In the genomic region with DNA sequence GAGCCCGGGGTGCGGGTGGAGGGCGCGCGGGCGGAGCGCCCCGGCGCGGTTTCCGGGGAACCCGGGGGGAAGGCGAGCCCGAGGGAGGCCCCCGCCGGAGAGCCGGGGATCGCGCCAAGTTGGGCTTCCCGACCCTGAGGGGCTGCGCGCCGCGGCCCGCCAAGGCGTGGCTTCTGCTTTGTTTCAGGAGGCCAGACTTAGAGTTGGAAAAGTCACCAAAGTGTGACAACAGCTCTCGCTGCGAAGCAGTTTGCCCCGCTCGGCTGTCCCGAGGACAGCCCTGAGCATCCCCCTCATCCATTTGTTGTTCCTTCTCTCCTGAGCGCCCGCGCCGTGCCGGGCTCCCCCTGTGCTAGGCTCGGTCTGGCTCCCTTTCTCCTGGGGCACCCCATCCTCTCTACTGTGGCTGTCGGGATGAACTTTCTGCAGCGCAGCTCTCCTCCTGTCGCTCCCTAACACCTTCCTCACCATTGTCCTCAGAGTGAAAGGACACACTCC, we compare ENCODE assay signal across 8 cellular contexts. TPM values are rescaled to one million over a fixed set of nuclear protein-coding genes. Genes with fewer than 3 reads are reported as not detected.
A peak's percentile ranks its signal among the peaks of the same experiment; 100 is the strongest.
DNase-seq lines count a peak whose midpoint lies in the region; ATAC-seq, FAIRE-seq and TF ChIP-seq lines count a peak whose summit lies in the region.

No MANE protein-coding gene starts in this region.

- in situ Hi-C loops in GM23248 (cut with MboI): no loop called here

- peaks cover 38 to 58% (median 55%) of the 10 kb centered on the region in 3 donors for H3K4me1 Mint-ChIP-seq in naive B cell

- H3K27me3 ChIP-seq in GM23248 (replicated peaks; ENCODE audit: insufficient read depth): no peaks in the 10 kb centered on the region
- peaks cover 24% of the 10 kb centered on the region for H3K27me3 ChIP-seq in NT2/D1 (ENCODE audit: insufficient read depth, insufficient read length)
- peaks cover 18 to 58% (median 49%) of the 10 kb centered on the region in 4 experiments for H3K27me3 ChIP-seq in H1 (replicated peaks in 1 of 4; ENCODE audit: control insufficient read depth in 3 of 4, extremely low read depth in 1 of 4, insufficient read depth in 3 of 4, low read length in 3 of 4)

- DNase-seq in GM23248 (peak; percentile 47), NT2/D1 (ENCODE audit: low read depth, low spot score) (no peak), H1 (ENCODE audit: low read depth in 1 of 2, low spot score in 2 of 2) (peak in 1 of 2 experiments; percentile 66), naive B cell (no peak), EL (no peak), NCI-H2081 (lab: John Stamatoyannopoulos, UW) (no peak), ureter (ENCODE audit: low spot score) (no peak)

- no peak overlapping the region for H3K27ac ChIP-seq in GM23248
- no peak overlapping the region for H3K27ac ChIP-seq in H1 (ENCODE audit: low read depth, low read length)

- no peaks in the 10 kb centered on the region for H3K79me1 ChIP-seq in H1 (ENCODE audit: low read depth, low read length)

- H3K9me2 ChIP-seq in GM23248 (ENCODE audit: insufficient read depth): no peaks in the 10 kb centered on the region

- POLR2A ChIA-PET in H1 (lab: Charles Lee; ENCODE audit: partially characterized antibody): interaction anchor here (0.6 to 2.6 kb wide), 6 partner anchors 12 to 343 kb away, joined by 3 to 9 read pairs (median 4); partner anchors contain the start of gene CLTA

- H3F3A ChIP-seq in GM23248 (ENCODE audit: insufficient read depth): peaks cover 2% of the 10 kb centered on the region; the same call in 1 of the 2 replicates

- H2AFZ ChIP-seq in GM23248 (peak overlapping the region; percentile 89), H1 (ENCODE audit: low read length) (peak overlapping the region; percentile 18; the same call in 1 of the 2 replicates)

- H3K4me3 Mint-ChIP-seq in naive B cell: peak overlapping the region; percentile 88 to 96 (median 92)

- no peak overlapping the region for H3K14ac ChIP-seq in H1 (ENCODE audit: insufficient read length)

- no peak for TF ChIP-seq CTCF in H1 (IDR thresholded peaks at IDR 0.05; ENCODE audit: control extremely low read depth in 1 of 3, insufficient read depth in 1 of 3, low read depth in 1 of 3, low read length in 3 of 3)

- peaks cover 15% of the 10 kb centered on the region for H3K23me2 ChIP-seq in H1 (ENCODE audit: low read depth, low read length)

- no peak overlapping the region for H3K23ac ChIP-seq in H1 (ENCODE audit: insufficient read length)

- H3K36me3 ChIP-seq in ES-I3 (ENCODE audit: insufficient read depth, low read length): no peaks in the 10 kb centered on the region
- no peaks in the 10 kb centered on the region for H3K36me3 ChIP-seq in GM23248 (ENCODE audit: low read depth)
- peaks cover 32% of the 10 kb centered on the region for H3K36me3 ChIP-seq in NT2/D1 (ENCODE audit: insufficient read depth, insufficient read length, low read length)
- H3K36me3 ChIP-seq in H1 (ENCODE audit: control insufficient read depth in 2 of 4, insufficient read depth in 4 of 4, low read length in 3 of 4): no peaks in the 10 kb centered on the region; a peak in 1 of 8 replicates

- no peak overlapping the region for H3K56ac ChIP-seq in H1 (replicated peaks; ENCODE audit: insufficient read length, low read depth, low read length)

- H2BK15ac ChIP-seq in H1 (ENCODE audit: low read length): 0 out of 2 replicates have a peak overlapping the region, but pooled peaks have one; percentile 29

- CTCF ChIA-PET in H1 (lab: Charles Lee; ENCODE audit: partially characterized antibody): interaction anchor here (0.6 to 3.0 kb wide), 6 partner anchors 19 to 53 kb away, joined by 3 to 13 read pairs (median 6); partner anchors contain the start of gene CCIN

- FAIRE-seq in H1 (lab: Jason Lieb, UNC): no peak

- no peak overlapping the region for H2BK120ac ChIP-seq in H1 (replicated peaks; ENCODE audit: low read depth, low read length)

- no peak; a peak in 1 of 3 replicates for TF ChIP-seq POLR2A in H1 (IDR thresholded peaks at IDR 0.05; ENCODE audit: control extremely low read depth in 1 of 2, low read depth in 2 of 2, low read length in 2 of 2)

- H2AK5ac ChIP-seq in H1 (ENCODE audit: low read depth, low read length): no peak overlapping the region

- no peaks in the 10 kb centered on the region for H3K36me3 Mint-ChIP-seq in naive B cell

- WGBS in GM23248 (ENCODE audit: low coverage in 1 of 2, low lambda C conversion rate in 2 of 2, missing lambda C conversion rate in 2 of 2), 2 experiments: 0 to 3% methylated on average over 23 to 33 of the region's 40 CpGs
- WGBS in H1 (ENCODE audit: extremely low coverage in 1 of 2, insufficient coverage in 1 of 2, insufficient read length in 1 of 2, insufficient replicate concordance in 2 of 2, low coverage in 1 of 2, low lambda C conversion rate in 2 of 2, missing lambda C conversion rate in 1 of 2), 2 experiments: 0% methylated on average over 23 of the region's 40 CpGs; no CpG with 5 or more reads in 1 of the 2 experiments

- ATAC-seq in naive B cell (ENCODE audit: low read depth in 2 of 2): peak; percentile 24 to 30

- TF ChIP-seq EP300 in H1 (IDR thresholded peaks at IDR 0.05; ENCODE audit: borderline replicate concordance in 1 of 2, low read depth in 2 of 2, low read length in 2 of 2): no peak

- no peak overlapping the region for H2BK5ac ChIP-seq in H1 (ENCODE audit: low read depth, low read length)

- H3K27ac Mint-ChIP-seq in naive B cell: peak overlapping the region in 5 of 6 donors; percentile 91 to 97 (median 96)

- H3K4me3 ChIP-seq in GM23248 (peak overlapping the region; percentile 80), NT2/D1 (ENCODE audit: insufficient read length, low read depth) (peak overlapping the region; percentile 85), H1 (ENCODE audit: extremely low read depth in 1 of 4, insufficient read depth in 2 of 4, low read depth in 3 of 4, low read length in 4 of 4) (peak overlapping the region; percentile 62 to 76 (median 70))

- H4K5ac ChIP-seq in H1 (ENCODE audit: insufficient read length, low read depth, low read length): no peak overlapping the region

- H3K9ac ChIP-seq in ES-I3 (ENCODE audit: low read depth, low read length): peak overlapping the region; percentile 69
- H3K9ac ChIP-seq in GM23248: peak overlapping the region; percentile 73
- peak overlapping the region; percentile 90 for H3K9ac ChIP-seq in NT2/D1 (ENCODE audit: insufficient read length, low read depth)
- H3K9ac ChIP-seq in H1 (replicated peaks in 1 of 4; ENCODE audit: extremely low read depth in 1 of 4, low read depth in 3 of 4, low read length in 3 of 4): peak overlapping the region in 2 of 4 experiments; percentile 34 to 67; a peak in 4 of 7 replicates

- no peak overlapping the region for H2BK20ac ChIP-seq in H1 (ENCODE audit: low read length)

- H3K27me3 Mint-ChIP-seq in naive B cell: peaks cover 0 to 3% (median 0%) of the 10 kb centered on the region in 3 donors

- H3K79me2 ChIP-seq in GM23248 (ENCODE audit: insufficient read depth): peaks cover 40% of the 10 kb centered on the region
- no peaks in the 10 kb centered on the region for H3K79me2 ChIP-seq in H1 (ENCODE audit: control insufficient read depth in 1 of 2, insufficient read depth in 2 of 2, low read length in 2 of 2)

- peak overlapping the region; percentile 83 for H3K4me2 ChIP-seq in GM23248 (ENCODE audit: unreplicated experiment)
- peak overlapping the region; percentile 86 to 93 for H3K4me2 ChIP-seq in H1 (ENCODE audit: insufficient read depth in 1 of 2, low read depth in 2 of 2, low read length in 2 of 2)

- H3K9me3 ChIP-seq in ES-I3 (ENCODE audit: control insufficient read depth, insufficient read depth, low read length) (no peaks in the 10 kb centered on the region), GM23248 (ENCODE audit: low read depth) (no peaks in the 10 kb centered on the region), NT2/D1 (ENCODE audit: insufficient read depth, low read length) (no peaks in the 10 kb centered on the region), H1 (ENCODE audit: insufficient read depth in 2 of 2, low read depth in 1 of 2, low read length in 1 of 2) (no peaks in the 10 kb centered on the region)

- H3K9me3 Mint-ChIP-seq in naive B cell: no peaks in the 10 kb centered on the region

- H4K8ac ChIP-seq in H1 (ENCODE audit: extremely low read depth, insufficient read depth, low read length): peak overlapping the region; percentile 63; the same call in 1 of the 2 replicates

- no peak for TF ChIP-seq RAD21 in H1 (IDR thresholded peaks at IDR 0.05 in 1 of 2, conservative IDR thresholded peaks at IDR 0.05 in 1 of 2; ENCODE audit: low read depth in 2 of 2, low read length in 2 of 2)

- no peak overlapping the region for H3K18ac ChIP-seq in H1 (ENCODE audit: extremely low read depth, low read length)

- no peak overlapping the region for H4K91ac ChIP-seq in H1 (replicated peaks; ENCODE audit: insufficient read length, low read length)

- peaks cover 8% of the 10 kb centered on the region for H3K4me1 ChIP-seq in ES-I3 (ENCODE audit: insufficient read depth, low read length)
- 0 out of 2 replicates have a peak, but pooled peaks cover 6% of the 10 kb centered on the region for H3K4me1 ChIP-seq in GM23248 (ENCODE audit: insufficient read depth)
- H3K4me1 ChIP-seq in NT2/D1 (ENCODE audit: insufficient read depth, insufficient read length): peaks cover 16% of the 10 kb centered on the region
- H3K4me1 ChIP-seq in H1 (replicated peaks in 1 of 4; ENCODE audit: control insufficient read depth in 3 of 4, insufficient read depth in 4 of 4, low read length in 3 of 4): peaks cover 0 to 15% (median 7%) of the 10 kb centered on the region in 4 experiments; a peak in 6 of 7 replicates

- H2BK12ac ChIP-seq in H1 (ENCODE audit: low read depth, low read length): peak overlapping the region; percentile 75; the same call in 1 of the 2 replicates

- H4K20me1 ChIP-seq in GM23248 (ENCODE audit: insufficient read depth) (no peaks in the 10 kb centered on the region), H1 (replicated peaks in 1 of 2; ENCODE audit: control insufficient read depth in 1 of 2, insufficient read depth in 2 of 2, low read length in 2 of 2) (peaks cover 3 to 5% of the 10 kb centered on the region in 2 experiments)

- no peak overlapping the region for H3K4ac ChIP-seq in H1 (replicated peaks; ENCODE audit: insufficient read length, low read depth, low read length)

RNA-seq across cellular contexts. Expression of gene GLIPR2, which starts 0.4 kb away (rescaled TPM):
- 27.5 and 32.9 TPM in 2 replicates for total RNA-seq in GM23248 (2014; rRNA removed; shearing (Covaris generic))
- 43.4 and 47.5 TPM in 2 replicates for polyA plus RNA-seq in GM23248 (2016; fragmentation: Nextera tagmentation; extraction: Ambion mirVana)
- total RNA-seq in H1 (2021; fragmentation: NEBNext Ultra II Directional; extraction: Animal tissue kit (Norgen Biotek cat#: 25700)): 7.9 and 8.9 TPM in 2 replicates
- polyA plus RNA-seq in H1 (2011; rRNA removed): 10.2 and 12.0 TPM in 2 replicates
- 13.7 TPM for polyA plus RNA-seq in H1 (2011; cell fraction: cytosol; rRNA removed)
- polyA plus RNA-seq in H1 (2011; cell fraction: nucleus; rRNA removed): 7.1 TPM
- polyA plus RNA-seq in H1 (2012, experiment 1 of 2): 11.5 to 15.4 TPM (median 13.1 TPM) in 4 replicates
- 11.8 TPM for polyA plus RNA-seq in H1 (2012, experiment 2 of 2)
- 6.2 TPM for polyA plus RNA-seq in H1 (2013, experiment 1 of 2)
- 6.2 TPM for polyA plus RNA-seq in H1 (2013, experiment 2 of 2)
- 5.5 and 7.2 TPM in 2 replicates for polyA minus RNA-seq in H1 (2011; rRNA and poly(A)+ RNA removed)
- polyA minus RNA-seq in H1 (2011; cell fraction: cytosol; rRNA and poly(A)+ RNA removed): 4.7 TPM
- polyA minus RNA-seq in H1 (2011; cell fraction: nucleus; rRNA and poly(A)+ RNA removed): 3.7 TPM
- 10 to 100 TPM; 32.7 to 49.7 (median 48.2) TPM for polyA plus RNA-seq in naive B cell (ENCODE audit: low read depth in 6 of 6)
- 16.3 TPM for total RNA-seq in ureter

RNA-seq across cellular contexts. Expression of gene CCIN, which starts 32.2 kb away (rescaled TPM):
- total RNA-seq in GM23248 (2014; rRNA removed; shearing (Covaris generic)): 0.51 and 2.8 TPM in 2 replicates
- polyA plus RNA-seq in GM23248 (2016; fragmentation: Nextera tagmentation; extraction: Ambion mirVana): 1.4 and 2.5 TPM in 2 replicates
- 0.19 and 0.27 TPM in 2 replicates for total RNA-seq in H1 (2021; fragmentation: NEBNext Ultra II Directional; extraction: Animal tissue kit (Norgen Biotek cat#: 25700))
- polyA plus RNA-seq in H1 (2011; rRNA removed): 0.20 and 0.21 TPM in 2 replicates
- 0.19 TPM for polyA plus RNA-seq in H1 (2011; cell fraction: cytosol; rRNA removed)
- 0.74 TPM for polyA plus RNA-seq in H1 (2011; cell fraction: nucleus; rRNA removed)
- polyA plus RNA-seq in H1 (2012, experiment 1 of 2): 0.12 to 0.19 TPM (median 0.18 TPM) in 3 of 4 replicates, not detected in the other
- 0.08 TPM for polyA plus RNA-seq in H1 (2012, experiment 2 of 2)
- polyA plus RNA-seq in H1 (2013, experiment 1 of 2): 0.06 TPM
- polyA plus RNA-seq in H1 (2013, experiment 2 of 2): 0.07 TPM
- 1.1 and 1.8 TPM in 2 replicates for polyA minus RNA-seq in H1 (2011; rRNA and poly(A)+ RNA removed)
- not detected for polyA minus RNA-seq in H1 (2011; cell fraction: cytosol; rRNA and poly(A)+ RNA removed)
- polyA minus RNA-seq in H1 (2011; cell fraction: nucleus; rRNA and poly(A)+ RNA removed): 0.80 TPM
- under 1 TPM in 1 of 6 donors, not detected in 5; 0.17 TPM for polyA plus RNA-seq in naive B cell (ENCODE audit: low read depth in 6 of 6)
- total RNA-seq in ureter: not detected

RNA-seq across cellular contexts. Expression of gene CLTA, which starts 53.8 kb away (rescaled TPM):
- 230 and 240 TPM in 2 replicates for total RNA-seq in GM23248 (2014; rRNA removed; shearing (Covaris generic))
- polyA plus RNA-seq in GM23248 (2016; fragmentation: Nextera tagmentation; extraction: Ambion mirVana): 218 and 229 TPM in 2 replicates
- 236 and 239 TPM in 2 replicates for total RNA-seq in H1 (2021; fragmentation: NEBNext Ultra II Directional; extraction: Animal tissue kit (Norgen Biotek cat#: 25700))
- 137 and 146 TPM in 2 replicates for polyA plus RNA-seq in H1 (2011; rRNA removed)
- polyA plus RNA-seq in H1 (2011; cell fraction: cytosol; rRNA removed): 239 TPM
- 104 TPM for polyA plus RNA-seq in H1 (2011; cell fraction: nucleus; rRNA removed)
- polyA plus RNA-seq in H1 (2012, experiment 1 of 2): 235 to 274 TPM (median 252 TPM) in 4 replicates
- 360 TPM for polyA plus RNA-seq in H1 (2012, experiment 2 of 2)
- 195 TPM for polyA plus RNA-seq in H1 (2013, experiment 1 of 2)
- 200 TPM for polyA plus RNA-seq in H1 (2013, experiment 2 of 2)
- 58.9 and 75.6 TPM in 2 replicates for polyA minus RNA-seq in H1 (2011; rRNA and poly(A)+ RNA removed)
- 112 TPM for polyA minus RNA-seq in H1 (2011; cell fraction: cytosol; rRNA and poly(A)+ RNA removed)
- 56.0 TPM for polyA minus RNA-seq in H1 (2011; cell fraction: nucleus; rRNA and poly(A)+ RNA removed)
- polyA plus RNA-seq in naive B cell (ENCODE audit: low read depth in 6 of 6): 10 to 100 TPM; 55.3 to 98.1 (median 86.9) TPM
- 170 TPM for total RNA-seq in ureter
